10 cellular contexts compared by ENCODE assay signal in genomic region chr10:46570643-46571042, GRCh38. TPM values are rescaled to one million over a fixed set of nuclear protein-coding genes. Genes with fewer than 3 reads are reported as not detected.
"Had no signal": no experiment of that assay in that cellular context is flagged by ENCODE, and none has a peak within 500 bp of the region (broad histone marks: within the 10 kb centered on the region; RNA-seq: fewer than 3 reads in every experiment).

No MANE protein-coding gene starts in this region.

RNA-seq across cellular contexts. Expression of gene GPRIN2, which starts 14.2 kb away (rescaled TPM):
- total RNA-seq: activated naive CD4-positive, alpha-beta T cell treated with anti-CD3 and anti-CD28 coated beads for 36 hours; activated naive CD4-positive, alpha-beta T cell treated with anti-CD3 and anti-CD28 coated beads, Interleukin-2, amount 50 U/mL, for 72 hours; activated naive CD8-positive, alpha-beta T cell treated with anti-CD3 and anti-CD28 coated beads for 36 hours; activated naive CD8-positive, alpha-beta T cell treated with anti-CD3 and anti-CD28 coated beads, Interleukin-2, amount 10 ng/mL, durations not matched to agents 7 days and 5 days; activated T-cell treated with anti-CD3 and anti-CD28 coated beads, Interleukin-2, amount 50 U/mL, for 4 hours; activated T-cell treated with anti-CD3 and anti-CD28 coated beads, Interleukin-2, amount 50 U/mL, for 72 hours; activated T-helper 1 cell treated with anti-CD3 and anti-CD28 coated beads, Interleukin-12 subunit alpha, Interleukin-12 subunit beta, Interleukin-2, Interleukin-4 antibody, amounts not matched to agents 30 ng/mL and 10 ng/mL and 1 ng/mL, durations not matched to agents 14 hours and 24 hours and 36 hours; activated T-helper 17 cell treated with anti-CD3 and anti-CD28 coated beads, Interleukin-2, amount 50 U/mL, for 72 hours; activated T-helper 2 cell treated with anti-CD3 and anti-CD28 coated beads, Interferon-gamma antibody, Interleukin-2, Interleukin-4, amounts not matched to agents 10 μg/mL and 5 μg/mL and 100 μg/mL, durations not matched to agents 14 hours and 24 hours and 36 hours; cardiac septum had no signal
